13 cellular contexts compared by ENCODE assay signal in genomic region chr1:95013948-95014574, GRCh38. TPM values are rescaled to one million over a fixed set of nuclear protein-coding genes. Genes with fewer than 3 reads are reported as not detected.
A peak's percentile ranks its signal among the peaks of the same experiment; 100 is the strongest.
DNase-seq lines count a peak whose midpoint lies in the region; ATAC-seq and TF ChIP-seq lines count a peak whose summit lies in the region.
"Had no signal": no experiment of that assay in that cellular context is flagged by ENCODE, and none has a peak within 500 bp of the region (broad histone marks: within the 10 kb centered on the region; RNA-seq: fewer than 3 reads in every experiment).

No MANE protein-coding gene starts in this region.

- H3K27me3 ChIP-seq in gastrocnemius medialis = no peaks in the 10 kb centered on the region
- H3K27me3 ChIP-seq: SJSA1 had no signal

- DNase-seq in HuH-7 (ENCODE audit: low spot score) (peak; percentile 37), left colon (no peak), gastrocnemius medialis (no peak)
- DNase-seq in stimulated activated naive CD8-positive, alpha-beta T cell treated with anti-CD3 and anti-CD28 coated beads, Interleukin-15, Interleukin-2, amounts not matched to agents 100 U/mL and 50 U/mL, for 24 hours = no peak
- DNase-seq: activated CD4-positive, alpha-beta T cell treated with anti-CD3 and anti-CD28 coated beads, Interleukin-2, amount 10 ng/mL, durations not matched to agents 24 days and 14 days; DMS79; effector memory CD4-positive, alpha-beta T cell; retina had no signal

- no peaks in the 10 kb centered on the region for H3K36me3 ChIP-seq in gastrocnemius medialis
- H3K36me3 ChIP-seq: SJSA1 had no signal

- intact Hi-C loops in left colon (cut with DNase I, micrococcal nuclease) = no loop called here
- intact Hi-C loops in gastrocnemius medialis (cut with DNase I; ENCODE audit: low total_unique reads) = no loop called here

- no peak for TF ChIP-seq CTCF in gastrocnemius medialis (IDR thresholded peaks at IDR 0.05 in 4 of 5, conservative IDR thresholded peaks at IDR 0.05 in 1 of 5)

- H3K4me1 ChIP-seq in gastrocnemius medialis = peaks cover 8 to 9% of the 10 kb centered on the region in 2 donors

- peak; percentile 66 for ATAC-seq in left colon
- ATAC-seq in gastrocnemius medialis = peak; percentile 11 to 30
- no peak for ATAC-seq in GM21423 (IDR thresholded peaks at IDR 0.05; ENCODE audit: unreplicated experiment)
- ATAC-seq in GM19023 (IDR thresholded peaks at IDR 0.05; ENCODE audit: unreplicated experiment) = no peak
- ATAC-seq in stimulated activated naive CD8-positive, alpha-beta T cell treated with anti-CD3 and anti-CD28 coated beads, Interleukin-15, Interleukin-2, amounts not matched to agents 100 U/mL and 50 U/mL, for 24 hours = no peak
- ATAC-seq in HG03565 (IDR thresholded peaks at IDR 0.05; ENCODE audit: unreplicated experiment) = no peak

- H3K9me3 ChIP-seq in gastrocnemius medialis = no peaks in the 10 kb centered on the region
- H3K9me3 ChIP-seq: SJSA1 had no signal

- H3K4me3 ChIP-seq in gastrocnemius medialis = no peak overlapping the region
- H3K4me3 ChIP-seq: SJSA1 had no signal

- H3K27ac ChIP-seq in adipose tissue (ENCODE audit: low read depth, low read length) (peak overlapping the region; percentile 68), gastrocnemius medialis (peak overlapping the region in 3 of 4 donors; percentile 35 to 47 (median 46))
- H3K27ac ChIP-seq: SJSA1 had no signal

- in situ Hi-C loops in gastrocnemius medialis (cut with MboI; ENCODE audit: low sequenced_read_pairs in 4 of 4) = no loop called here

- TF ChIP-seq POLR2A in gastrocnemius medialis (IDR thresholded peaks at IDR 0.05) = no peak

- WGBS in adipose tissue, 3 donors = 4 to 72% (median 40%) methylated on average over 2 of the region's 2 CpGs

RNA-seq across cellular contexts. Expression of gene ALG14, which starts 58.7 kb away (rescaled TPM):
- polyA plus RNA-seq in adipose tissue = 1 to 10 TPM in 2 of 3 donors, under 1 TPM in 1; 0.79 to 2.7 (median 2.0) TPM
- total RNA-seq in left colon (10 to 100 TPM in 1 of 2 donors, 1 to 10 TPM in 1; 9.8 to 13.9 TPM), gastrocnemius medialis (under 1 TPM; 0.24 to 0.97 (median 0.77) TPM)

Comparison
In these comparisons a context has a peak if more than half of its experiments do, and no peak if none do; other contexts are left out.
1. ATAC-seq: peak in left colon (single experiment) and gastrocnemius medialis (2 of 2); none in GM21423 (single experiment), GM19023 (single experiment), stimulated activated naive CD8-positive, alpha-beta T cell treated with anti-CD3 and anti-CD28 coated beads, Interleukin-15, Interleukin-2, amounts not matched to agents 100 U/mL and 50 U/mL, for 24 hours (single experiment) and HG03565 (single experiment).
2. RNA of gene ALG14, which starts 58.7 kb away (total RNA-seq): 9.8 to 13.9 TPM in left colon; 0.24 to 0.97 TPM in gastrocnemius medialis; every median in the first group is over 4 times any median in the second.